1 cellular context compared by ENCODE assay signal in the genomic region with DNA sequence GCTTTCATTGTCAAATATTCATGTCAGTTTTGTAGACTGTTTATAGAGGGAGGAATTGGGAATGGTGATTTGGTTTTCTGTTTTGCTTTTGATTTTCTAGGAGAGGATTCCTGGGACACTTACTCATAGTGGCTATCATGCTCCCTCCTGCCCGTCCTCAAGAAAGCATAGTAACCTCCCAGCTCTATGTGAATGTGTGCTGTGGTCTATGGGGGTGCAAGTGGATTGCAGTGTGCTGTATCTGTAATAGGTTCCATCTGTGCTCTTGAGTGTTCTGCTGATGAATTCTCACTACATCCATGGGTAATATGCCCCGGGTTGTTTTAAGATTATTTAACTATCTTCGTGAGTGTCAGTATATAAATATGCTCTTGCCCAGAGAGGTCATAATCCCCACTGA.
TF ChIP-seq lines count a peak whose summit lies in the region.

No MANE protein-coding gene starts in this region.

TF ChIP-seq in IMR-90, 13 proteins besides CTCF, POLR2A, EP300 and RAD21:
- no peak for TF ChIP-seq CHD1 (IDR thresholded peaks at IDR 0.05; ENCODE audit: low read depth, low read length)
- TF ChIP-seq RCOR1 (IDR thresholded peaks at IDR 0.05; ENCODE audit: insufficient replicate concordance, low read length), result no peak
- no peak for TF ChIP-seq SMC3 (IDR thresholded peaks at IDR 0.05; ENCODE audit: low read depth, low read length)
TF ChIP-seq in IMR-90: peak in this region for 0.
